8 cellular contexts compared by ENCODE assay signal in the genomic region with DNA sequence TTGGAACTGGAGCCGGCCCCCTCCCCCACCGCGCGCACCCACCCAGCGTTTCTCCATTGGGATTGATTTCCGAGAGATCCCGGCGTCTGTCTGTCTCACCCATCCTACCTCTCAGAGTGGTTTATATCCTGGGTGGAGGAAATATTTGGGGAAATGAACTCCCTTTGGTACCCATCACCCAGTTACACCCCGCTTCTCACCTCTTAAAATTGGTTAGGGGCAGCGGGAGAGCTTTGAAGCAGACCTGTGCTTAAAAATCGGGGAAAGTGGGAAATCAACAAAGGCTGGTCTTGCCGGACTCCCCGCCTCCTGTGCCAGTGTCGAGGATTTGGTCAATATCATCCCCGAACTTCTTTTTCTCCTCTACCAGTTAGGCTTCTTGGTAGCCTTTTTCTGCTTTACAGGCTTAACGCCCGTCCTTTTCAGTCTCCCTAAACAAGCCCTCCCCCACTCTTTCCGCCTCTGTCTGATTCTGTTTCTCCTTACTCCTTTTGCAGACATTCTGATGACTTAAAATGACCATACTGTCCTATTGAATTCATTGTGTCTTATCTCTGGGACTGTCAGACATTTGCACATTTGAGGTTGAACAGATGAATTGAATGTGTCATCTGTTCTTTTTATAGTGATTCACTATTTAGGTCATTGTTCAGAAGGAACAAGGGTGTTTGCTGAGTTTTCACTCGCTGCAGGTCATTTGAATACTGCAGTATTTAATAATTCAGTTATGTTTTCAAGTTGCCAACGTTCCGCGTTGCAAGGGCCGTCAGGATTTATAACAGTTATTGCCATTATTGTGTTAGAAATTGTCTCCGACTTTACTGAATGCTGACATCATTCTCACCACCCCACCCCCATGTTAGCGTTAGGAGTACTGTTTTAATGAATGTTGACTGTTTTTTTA. TPM values are rescaled to one million over a fixed set of nuclear protein-coding genes. Genes with fewer than 3 reads are reported as not detected.
DNase-seq lines count a peak whose midpoint lies in the region; ATAC-seq, FAIRE-seq and TF ChIP-seq lines count a peak whose summit lies in the region.

No MANE protein-coding gene starts in this region.

- no peaks in the 10 kb centered on the region for H3K36me3 Mint-ChIP-seq in activated T-cell treated with anti-CD3 and anti-CD28 coated beads, Interleukin-2, amount 50 U/mL, for 4 hours (ENCODE audit: insufficient read depth)
- H3K36me3 Mint-ChIP-seq in neural crest cell (ENCODE audit: low read depth) = no peaks in the 10 kb centered on the region

- H3K27ac Mint-ChIP-seq in neural crest cell (ENCODE audit: unreplicated experiment) = peak overlapping the region; percentile 52

- H3K4me1 Mint-ChIP-seq in activated T-cell treated with anti-CD3 and anti-CD28 coated beads, Interleukin-2, amount 50 U/mL, for 4 hours (ENCODE audit: low read depth) = peaks cover 36% of the 10 kb centered on the region
- H3K4me1 Mint-ChIP-seq in neural crest cell = peaks cover 40% of the 10 kb centered on the region

- no peak for FAIRE-seq in frontal cortex (lab: Jason Lieb, UNC)

- no peaks in the 10 kb centered on the region for H3K9me3 Mint-ChIP-seq in activated T-cell treated with anti-CD3 and anti-CD28 coated beads, Interleukin-2, amount 50 U/mL, for 4 hours
- no peaks in the 10 kb centered on the region for H3K9me3 Mint-ChIP-seq in neural crest cell

- H3K4me3 Mint-ChIP-seq in activated T-cell treated with anti-CD3 and anti-CD28 coated beads, Interleukin-2, amount 50 U/mL, for 4 hours = peak overlapping the region; percentile 84
- peak overlapping the region; percentile 89 for H3K4me3 Mint-ChIP-seq in neural crest cell

- H3K27me3 Mint-ChIP-seq in activated T-cell treated with anti-CD3 and anti-CD28 coated beads, Interleukin-2, amount 50 U/mL, for 4 hours (ENCODE audit: low read depth) = no peaks in the 10 kb centered on the region
- no peaks in the 10 kb centered on the region for H3K27me3 Mint-ChIP-seq in neural crest cell (ENCODE audit: low read depth)

- TF ChIP-seq CTCF in neural crest cell (conservative IDR thresholded peaks at IDR 0.05) = no peak

- peak; percentile 21 for ATAC-seq in GM21825 (IDR thresholded peaks at IDR 0.05; ENCODE audit: unreplicated experiment)
- ATAC-seq in activated T-cell treated with anti-CD3 and anti-CD28 coated beads, Interleukin-2, amount 50 U/mL, for 4 hours = peak; percentile 25 to 41

- DNase-seq in NCI-H1417 (lab: John Stamatoyannopoulos, UW) = peak; percentile 5 to 67 (median 44)
- DNase-seq in NCI-H1417 treated with DMSO at 0.1 percent for 48 hours (lab: John Stamatoyannopoulos, UW) = no peak
- peak; percentile 43 for DNase-seq in NCI-H345 (lab: John Stamatoyannopoulos, UW)
- peak; percentile 18 for DNase-seq in activated T-cell treated with anti-CD3 and anti-CD28 coated beads, Interleukin-2, amount 50 U/mL, for 4 hours
- DNase-seq in frontal cortex (ENCODE audit: low spot score in 2 of 2) = peak; percentile 33 to 38
- peak; percentile 16 for DNase-seq in neural crest cell (ENCODE audit: low read depth, low spot score)
- no peak for DNase-seq in NCI-H1436 treated with DMSO at 0.1 percent for 48 hours (lab: John Stamatoyannopoulos, UW)

RNA-seq across cellular contexts. Expression of a gene that starts 0.9 kb away (rescaled TPM):
- 1 to 10 TPM; 3.8 to 4.7 (median 4.0) TPM for total RNA-seq in activated T-cell treated with anti-CD3 and anti-CD28 coated beads, Interleukin-2, amount 50 U/mL, for 4 hours
- total RNA-seq in frontal cortex (37.5 TPM), neural crest cell (46.8 and 50.3 TPM in 2 replicates)

Comparison
In these comparisons a context has a peak if more than half of its experiments do, and no peak if none do; other contexts are left out.
1. DNase-seq: peak in NCI-H1417 (3 of 3), NCI-H345 (single experiment), activated T-cell treated with anti-CD3 and anti-CD28 coated beads, Interleukin-2, amount 50 U/mL, for 4 hours (single experiment), frontal cortex (2 of 2) and neural crest cell (single experiment); none in NCI-H1417 treated with DMSO at 0.1 percent for 48 hours (single experiment) and NCI-H1436 treated with DMSO at 0.1 percent for 48 hours (single experiment).